In genomic region chr20:45268531-45268930, GRCh38 we compare ENCODE assay signal across 25 cellular contexts. TPM values are rescaled to one million over a fixed set of nuclear protein-coding genes. Genes with fewer than 3 reads are reported as not detected.
DNase-seq lines count a peak whose midpoint lies in the region; ATAC-seq, FAIRE-seq and TF ChIP-seq lines count a peak whose summit lies in the region.
"Had no signal": no experiment of that assay in that cellular context is flagged by ENCODE, and none has a peak within 500 bp of the region (broad histone marks: within the 10 kb centered on the region; RNA-seq: fewer than 3 reads in every experiment).

No MANE protein-coding gene starts in this region.

- H3K4me2 ChIP-seq in keratinocyte (ENCODE audit: control insufficient read depth, extremely low read depth, insufficient read depth, low read depth, low read length) = no peak overlapping the region

- H3K27me3 ChIP-seq in keratinocyte (ENCODE audit: control insufficient read depth, extremely low read depth, insufficient read depth, low read length) (peaks cover 16% of the 10 kb centered on the region), sigmoid colon (peaks cover 0 to 4% (median 0%) of the 10 kb centered on the region in 3 donors), Peyer's patch (no peaks in the 10 kb centered on the region)

- H3K27ac Mint-ChIP-seq in activated CD4-positive, alpha-beta T cell treated with anti-CD3 and anti-CD28 coated beads, Interleukin-2, amount 10 ng/mL, durations not matched to agents 24 days and 14 days = no peak overlapping the region
- H3K27ac Mint-ChIP-seq: CD14-positive monocyte had no signal

- H3K36me3 Mint-ChIP-seq in activated CD4-positive, alpha-beta T cell treated with anti-CD3 and anti-CD28 coated beads, Interleukin-2, amount 10 ng/mL, durations not matched to agents 24 days and 14 days (ENCODE audit: low read depth) = no peaks in the 10 kb centered on the region
- H3K36me3 Mint-ChIP-seq: CD14-positive monocyte, IgD-negative memory B cell had no signal

- H3K4me3 ChIP-seq in keratinocyte (ENCODE audit: control insufficient read depth in 2 of 3, extremely low read depth in 1 of 3, insufficient read depth in 2 of 3, low read depth in 1 of 3, low read length in 3 of 3) (no peak overlapping the region), sigmoid colon (no peak overlapping the region), Peyer's patch (no peak overlapping the region)
- H3K4me3 ChIP-seq: HAP-1 had no signal

- no peaks in the 10 kb centered on the region for H3K4me1 ChIP-seq in keratinocyte (ENCODE audit: control insufficient read depth, extremely low read depth, insufficient read depth, low read length)
- no peaks in the 10 kb centered on the region for H3K4me1 ChIP-seq in sigmoid colon
- H3K4me1 ChIP-seq in Peyer's patch = no peaks in the 10 kb centered on the region
- H3K4me1 ChIP-seq: HAP-1 had no signal

- no peak for TF ChIP-seq EP300 in sigmoid colon (IDR thresholded peaks at IDR 0.05)

- H3K9me3 Mint-ChIP-seq in activated CD4-positive, alpha-beta T cell treated with anti-CD3 and anti-CD28 coated beads, Interleukin-2, amount 10 ng/mL, durations not matched to agents 24 days and 14 days = no peaks in the 10 kb centered on the region

- no peak for ATAC-seq in GM21528 (IDR thresholded peaks at IDR 0.05; ENCODE audit: low FRiP score, unreplicated experiment)

- H3K27ac ChIP-seq in keratinocyte (ENCODE audit: control insufficient read depth, insufficient read depth, low read length) (no peak overlapping the region), sigmoid colon (no peak overlapping the region), Peyer's patch (no peak overlapping the region)
- H3K27ac ChIP-seq: 22Rv1, HL-60 had no signal

- intact Hi-C loops in activated CD4-positive, alpha-beta T cell treated with anti-CD3 and anti-CD28 coated beads, Interleukin-2, amount 10 ng/mL, durations not matched to agents 24 days and 14 days (cut with micrococcal nuclease) = no loop called here
- intact Hi-C loops in sigmoid colon (cut with DNase I) = no loop called here

- no peaks in the 10 kb centered on the region for H3K9me1 ChIP-seq in keratinocyte (ENCODE audit: control insufficient read depth, extremely low read depth, insufficient read depth, low read length)

- H3K9me3 ChIP-seq in keratinocyte (ENCODE audit: control insufficient read depth, low read depth, low read length) (no peaks in the 10 kb centered on the region), sigmoid colon (no peaks in the 10 kb centered on the region), Peyer's patch (no peaks in the 10 kb centered on the region)
- H3K9me3 ChIP-seq: HAP-1 had no signal

- 79 to 80% methylated on average over 3 of the region's 3 CpGs for WGBS in sigmoid colon, 2 donors

- H3K4me3 Mint-ChIP-seq in activated CD4-positive, alpha-beta T cell treated with anti-CD3 and anti-CD28 coated beads, Interleukin-2, amount 10 ng/mL, durations not matched to agents 24 days and 14 days = no peak overlapping the region
- H3K4me3 Mint-ChIP-seq: CD14-positive monocyte, IgD-negative memory B cell had no signal

- H3K79me2 ChIP-seq in keratinocyte (ENCODE audit: control insufficient read depth, insufficient read depth, low read length) = no peaks in the 10 kb centered on the region

- H3K9ac ChIP-seq in keratinocyte (ENCODE audit: control insufficient read depth, extremely low read depth, insufficient read depth, low read length) = no peak overlapping the region

- dilution Hi-C loops in keratinocyte (cut with MboI; ENCODE audit: extremely low pct_ligation_motif_present, low sequenced_read_pairs) = no loop called here

- FAIRE-seq in keratinocyte (lab: Jason Lieb, UNC) = peak; percentile 68

- H3K36me3 ChIP-seq in keratinocyte (ENCODE audit: control insufficient read depth in 2 of 2, extremely low read depth in 1 of 2, insufficient read depth in 2 of 2, low read length in 2 of 2) (no peaks in the 10 kb centered on the region), sigmoid colon (no peaks in the 10 kb centered on the region), Peyer's patch (no peaks in the 10 kb centered on the region)
- H3K36me3 ChIP-seq: HAP-1 had no signal

- DNase-seq in activated CD4-positive, alpha-beta T cell treated with anti-CD3 and anti-CD28 coated beads, Interleukin-2, amount 10 ng/mL, durations not matched to agents 24 days and 14 days = peak; percentile 41
- no peak for DNase-seq in activated CD4-positive, alpha-beta T cell treated with anti-CD3 and anti-CD28 coated beads, Interleukin-2, amount 50 U/mL, for 4 hours
- DNase-seq in ecto neural progenitor cell (ENCODE audit: low spot score) = peak; percentile 12
- no peak for DNase-seq in keratinocyte (ENCODE audit: low read depth, low spot score)
- no peak for DNase-seq in GM13977 (ENCODE audit: low spot score)
- no peak for DNase-seq in sigmoid colon
- no peak for DNase-seq in Peyer's patch
- DNase-seq: AML-193; DMS79; Karpas-422; NCI-H1092; NCI-H1436 treated with DMSO at 0.1 percent for 48 hours; NCI-H2029; NCI-H748 treated with DMSO at 0.1 percent for 48 hours; NK-92 treated with Interleukin-12 subunit alpha and Interleukin-12 subunit beta, amount 100 ng/mL, for 24 hours; SHP77 treated with DMSO at 0.1 percent for 48 hours had no signal

- H4K20me1 ChIP-seq in keratinocyte (ENCODE audit: control insufficient read depth, extremely low read depth, insufficient read depth, low read length) = no peaks in the 10 kb centered on the region

- in situ Hi-C loops in GM13977 (cut with MboI; ENCODE audit: low pct_unique_long_range_greater_than_20kb, low sequenced_read_pairs, unreplicated experiment) = no loop called here

- TF ChIP-seq POLR2A in sigmoid colon (IDR thresholded peaks at IDR 0.05) (no peak), Peyer's patch (IDR thresholded peaks at IDR 0.05) (no peak)

- H3K4me1 Mint-ChIP-seq in activated CD4-positive, alpha-beta T cell treated with anti-CD3 and anti-CD28 coated beads, Interleukin-2, amount 10 ng/mL, durations not matched to agents 24 days and 14 days = no peaks in the 10 kb centered on the region
- H3K4me1 Mint-ChIP-seq: CD14-positive monocyte, IgD-negative memory B cell had no signal

- peaks cover 49% of the 10 kb centered on the region for H3K27me3 Mint-ChIP-seq in activated CD4-positive, alpha-beta T cell treated with anti-CD3 and anti-CD28 coated beads, Interleukin-2, amount 10 ng/mL, durations not matched to agents 24 days and 14 days

- H2AFZ ChIP-seq in keratinocyte (ENCODE audit: control insufficient read depth, low read length) = no peak overlapping the region

- no peak for TF ChIP-seq CTCF in keratinocyte (optimal IDR thresholded peaks at IDR 0.05 in 1 of 3, IDR thresholded peaks at IDR 0.05 in 1 of 3, conservative IDR thresholded peaks at IDR 0.05 in 1 of 3; ENCODE audit: extremely low read depth in 1 of 3, insufficient read depth in 2 of 3, low read length in 3 of 3)
- no peak for TF ChIP-seq CTCF in GM13977 (IDR thresholded peaks at IDR 0.05; ENCODE audit: extremely low read depth, insufficient read depth, missing control alignments)
- TF ChIP-seq CTCF in sigmoid colon (IDR thresholded peaks at IDR 0.05) = no peak
- no peak for TF ChIP-seq CTCF in Peyer's patch (IDR thresholded peaks at IDR 0.05)

RNA-seq across cellular contexts. Expression of gene SLPI, which starts 14.2 kb away (rescaled TPM):
- total RNA-seq in activated CD4-positive, alpha-beta T cell treated with anti-CD3 and anti-CD28 coated beads, Interleukin-2, amount 10 ng/mL, durations not matched to agents 24 days and 14 days = not detected in 2 replicates
- polyA plus RNA-seq in keratinocyte (203 to 395 TPM (median 262 TPM) in 3 replicates), sigmoid colon (100 to 1,000 TPM in 1 of 3 donors, 10 to 100 TPM in 2; 38.8 to 234 (median 82.3) TPM)
- 192 TPM for polyA plus RNA-seq in keratinocyte (2011; ENCODE audit: low read depth)
- polyA plus RNA-seq in keratinocyte (2011; cell fraction: cytosol; rRNA removed) = 369 and 695 TPM in 2 replicates
- polyA plus RNA-seq in keratinocyte (2011; cell fraction: nucleus; rRNA removed) = 744 and 1,077 TPM in 2 replicates
- 138 and 4,045 TPM in 2 replicates for polyA plus RNA-seq in keratinocyte (2012; ENCODE audit: low replicate concordance)
- polyA minus RNA-seq in keratinocyte = 73.0 to 126 TPM (median 97.0 TPM) in 3 replicates
- 56.6 TPM for polyA minus RNA-seq in keratinocyte (2011; cell fraction: cytosol; rRNA and poly(A)+ RNA removed)
- polyA minus RNA-seq in keratinocyte (2011; cell fraction: nucleus; rRNA and poly(A)+ RNA removed) = 97.5 and 110 TPM in 2 replicates
- total RNA-seq in sigmoid colon (10 to 100 TPM in 3 of 4 donors, 1 to 10 TPM in 1; 2.4 to 56.9 (median 20.6) TPM), Peyer's patch (10 to 100 TPM in 3 of 4 donors, 1 to 10 TPM in 1; 8.3 to 28.0 (median 17.8) TPM)
- total RNA-seq: RPMI7951 had no signal
- polyA plus RNA-seq: IgD-negative memory B cell had no signal

RNA-seq across cellular contexts. Expression of gene RBPJL, which starts 38.1 kb away (rescaled TPM):
- total RNA-seq in activated CD4-positive, alpha-beta T cell treated with anti-CD3 and anti-CD28 coated beads, Interleukin-2, amount 10 ng/mL, durations not matched to agents 24 days and 14 days = not detected in 2 replicates
- polyA plus RNA-seq in keratinocyte (not detected in 3 replicates), sigmoid colon (1 to 10 TPM in 1 of 3 donors, not detected in 2; 1.8 TPM)
- polyA plus RNA-seq in keratinocyte (2011; ENCODE audit: low read depth) = not detected
- not detected in 2 replicates for polyA plus RNA-seq in keratinocyte (2011; cell fraction: cytosol; rRNA removed)
- polyA plus RNA-seq in keratinocyte (2011; cell fraction: nucleus; rRNA removed) = not detected in 2 replicates
- polyA plus RNA-seq in keratinocyte (2012; ENCODE audit: low replicate concordance) = not detected in 2 replicates
- not detected in 3 replicates for polyA minus RNA-seq in keratinocyte
- polyA minus RNA-seq in keratinocyte (2011; cell fraction: cytosol; rRNA and poly(A)+ RNA removed) = not detected
- polyA minus RNA-seq in keratinocyte (2011; cell fraction: nucleus; rRNA and poly(A)+ RNA removed) = not detected in 2 replicates
- total RNA-seq in sigmoid colon (not detected), Peyer's patch (not detected)
- total RNA-seq: MCF 10A, NCI-H460, RPMI7951 had no signal
- polyA plus RNA-seq: CD14-positive monocyte, IgD-negative memory B cell had no signal

RNA-seq across cellular contexts. Expression of gene MATN4, which starts 39.6 kb away (rescaled TPM):
- total RNA-seq in activated CD4-positive, alpha-beta T cell treated with anti-CD3 and anti-CD28 coated beads, Interleukin-2, amount 10 ng/mL, durations not matched to agents 24 days and 14 days = 1.2 and 1.5 TPM in 2 replicates
- 0.08 TPM in 1 of 3 replicates, not detected in the others for polyA plus RNA-seq in keratinocyte
- polyA plus RNA-seq in keratinocyte (2011; ENCODE audit: low read depth) = 0.12 TPM
- not detected in 2 replicates for polyA plus RNA-seq in keratinocyte (2011; cell fraction: cytosol; rRNA removed)
- polyA plus RNA-seq in keratinocyte (2011; cell fraction: nucleus; rRNA removed) = 0.05 and 0.16 TPM in 2 replicates
- 0.17 TPM in 1 of 2 replicates, not detected in the other for polyA plus RNA-seq in keratinocyte (2012; ENCODE audit: low replicate concordance)
- polyA minus RNA-seq in keratinocyte = not detected in 3 replicates
- polyA minus RNA-seq in keratinocyte (2011; cell fraction: cytosol; rRNA and poly(A)+ RNA removed) = not detected
- polyA minus RNA-seq in keratinocyte (2011; cell fraction: nucleus; rRNA and poly(A)+ RNA removed) = not detected in 2 replicates
- total RNA-seq in sigmoid colon = not detected
- polyA plus RNA-seq in sigmoid colon = under 1 TPM in 1 of 3 donors, not detected in 2; 0.17 TPM
- not detected for total RNA-seq in Peyer's patch
- total RNA-seq: MCF 10A, NCI-H460, RPMI7951 had no signal
- polyA plus RNA-seq: CD14-positive monocyte, IgD-negative memory B cell had no signal

RNA-seq across cellular contexts. Expression of gene SEMG2, which starts 47.4 kb away (rescaled TPM):
- total RNA-seq in activated CD4-positive, alpha-beta T cell treated with anti-CD3 and anti-CD28 coated beads, Interleukin-2, amount 10 ng/mL, durations not matched to agents 24 days and 14 days = not detected in 2 replicates
- polyA plus RNA-seq in keratinocyte (not detected in 3 replicates), sigmoid colon (not detected)
- not detected for polyA plus RNA-seq in keratinocyte (2011; ENCODE audit: low read depth)
- not detected in 2 replicates for polyA plus RNA-seq in keratinocyte (2011; cell fraction: cytosol; rRNA removed)
- polyA plus RNA-seq in keratinocyte (2011; cell fraction: nucleus; rRNA removed) = not detected in 2 replicates
- polyA plus RNA-seq in keratinocyte (2012; ENCODE audit: low replicate concordance) = 0.23 TPM in 1 of 2 replicates, not detected in the other
- polyA minus RNA-seq in keratinocyte = not detected in 3 replicates
- polyA minus RNA-seq in keratinocyte (2011; cell fraction: cytosol; rRNA and poly(A)+ RNA removed) = not detected
- not detected in 2 replicates for polyA minus RNA-seq in keratinocyte (2011; cell fraction: nucleus; rRNA and poly(A)+ RNA removed)
- total RNA-seq in sigmoid colon (not detected), Peyer's patch (not detected)
- total RNA-seq: MCF 10A, NCI-H460, RPMI7951 had no signal
- polyA plus RNA-seq: CD14-positive monocyte, IgD-negative memory B cell had no signal

Comparison
In these comparisons a context has a peak if more than half of its experiments do, and no peak if none do; other contexts are left out.
1. DNase-seq: peak in activated CD4-positive, alpha-beta T cell treated with anti-CD3 and anti-CD28 coated beads, Interleukin-2, amount 10 ng/mL, durations not matched to agents 24 days and 14 days (single experiment) and ecto neural progenitor cell (single experiment); none in activated CD4-positive, alpha-beta T cell treated with anti-CD3 and anti-CD28 coated beads, Interleukin-2, amount 50 U/mL, for 4 hours (0 of 2), keratinocyte (single experiment), GM13977 (single experiment), sigmoid colon (single experiment) and Peyer's patch (0 of 3).